In the genomic region with DNA sequence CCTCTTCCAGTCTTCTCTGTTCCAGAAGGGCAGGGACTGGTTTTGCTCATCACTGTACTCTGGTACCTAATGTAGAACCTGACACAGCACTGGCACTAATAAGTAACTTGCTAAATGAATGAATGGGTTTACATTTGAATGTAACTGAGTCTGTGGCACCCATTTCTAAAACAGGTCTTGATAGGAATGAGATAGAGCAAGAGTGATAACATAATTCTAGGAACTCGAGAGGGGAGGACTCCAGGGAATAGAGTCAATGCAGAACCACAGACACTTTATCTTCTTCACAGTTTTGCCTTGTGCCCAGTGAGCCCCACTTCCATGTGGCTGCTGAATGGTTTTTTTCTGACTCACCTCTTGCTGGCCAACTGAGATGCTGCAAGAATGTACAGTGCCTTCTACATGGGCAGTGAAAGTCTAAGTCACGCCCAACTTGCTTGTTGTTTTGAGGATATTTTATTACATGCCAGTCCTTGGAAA, we compare ENCODE assay signal across 20 cellular contexts.
DNase-seq lines count a peak whose midpoint lies in the region; TF ChIP-seq lines count a peak whose summit lies in the region.
"Had no signal": no experiment of that assay in that cellular context is flagged by ENCODE, and none has a peak within 500 bp of the region (broad histone marks: within the 10 kb centered on the region; RNA-seq: fewer than 3 reads in every experiment).

No MANE protein-coding gene starts in this region.

- no TSS peak for BruUV-seq in Caco-2 (replicated peaks; lab: Mats Ljungman, UMichigan)

- H3K36me3 ChIP-seq in Caco-2 (ENCODE audit: control insufficient read depth, insufficient read depth, low read length) (no peaks in the 10 kb centered on the region), GM23248 (ENCODE audit: low read depth) (no peaks in the 10 kb centered on the region), kidney epithelial cell (ENCODE audit: control insufficient read depth, insufficient read depth, low read length) (no peaks in the 10 kb centered on the region)

- 85 to 93% methylated on average over 2 of the region's 2 CpGs for WGBS in GM23248 (ENCODE audit: low coverage in 1 of 2, low lambda C conversion rate in 2 of 2, missing lambda C conversion rate in 2 of 2), 2 experiments

- peaks cover 5% of the 10 kb centered on the region for H3K36me3 Mint-ChIP-seq in Caco-2 (ENCODE audit: insufficient read depth, unreplicated experiment)

- H3K9me2 ChIP-seq in GM23248 (ENCODE audit: insufficient read depth), result no peaks in the 10 kb centered on the region

- H4K20me1 ChIP-seq in GM23248 (ENCODE audit: insufficient read depth), result no peaks in the 10 kb centered on the region; the same call in 1 of the 2 replicates

- H3K27me3 ChIP-seq in Caco-2 (replicated peaks; ENCODE audit: control insufficient read depth, insufficient read depth, low read length) (no peaks in the 10 kb centered on the region), GM23248 (replicated peaks; ENCODE audit: insufficient read depth) (peaks cover 39% of the 10 kb centered on the region), kidney epithelial cell (ENCODE audit: control insufficient read depth, insufficient read depth, low read length) (no peaks in the 10 kb centered on the region)

- no peak for TF ChIP-seq CTCF in Caco-2 (IDR thresholded peaks at IDR 0.05; ENCODE audit: insufficient read depth in 1 of 2, low read depth in 1 of 2, low read length in 1 of 2, severe bottlenecking in 1 of 2, unreplicated experiment in 1 of 2)
- TF ChIP-seq CTCF in kidney epithelial cell (IDR thresholded peaks at IDR 0.05; ENCODE audit: insufficient read depth, low read length, poor library complexity, severe bottlenecking), result no peak

- H3K79me2 ChIP-seq in GM23248 (ENCODE audit: insufficient read depth), result no peaks in the 10 kb centered on the region

- H3K27ac ChIP-seq in GM23248, result no peak overlapping the region
- H3K27ac ChIP-seq: coronary artery had no signal

- no peak overlapping the region for H3K4me3 Mint-ChIP-seq in Caco-2 (ENCODE audit: unreplicated experiment)
- H3K4me3 Mint-ChIP-seq: H9, nephron, type B pancreatic cell, WTC11 had no signal

- peaks cover 15% of the 10 kb centered on the region for H3K9me3 Mint-ChIP-seq in Caco-2 (ENCODE audit: unreplicated experiment)
- H3K9me3 Mint-ChIP-seq: nephron, type B pancreatic cell had no signal

- H3K27ac Mint-ChIP-seq in Caco-2 (ENCODE audit: unreplicated experiment), result peak overlapping the region; percentile 58
- H3K27ac Mint-ChIP-seq: H9, nephron, type B pancreatic cell, WTC11 had no signal

- H3K4me3 ChIP-seq in Caco-2 (ENCODE audit: low read depth, low read length), result no peak overlapping the region
- no peak overlapping the region for H3K4me3 ChIP-seq in GM23248
- H3K4me3 ChIP-seq in kidney epithelial cell (ENCODE audit: low read depth, low read length), result no peak overlapping the region
- H3K4me3 ChIP-seq: coronary artery had no signal

- H3K4me1 Mint-ChIP-seq in Caco-2 (ENCODE audit: low read depth, unreplicated experiment), result peaks cover 31% of the 10 kb centered on the region

- H3K27me3 Mint-ChIP-seq in Caco-2 (ENCODE audit: insufficient read depth, unreplicated experiment), result no peaks in the 10 kb centered on the region
- H3K27me3 Mint-ChIP-seq: type B pancreatic cell had no signal

- DNase-seq in Caco-2, result no peak
- peak; percentile 12 for DNase-seq in GM23248
- peak; percentile 77 for DNase-seq in amniotic epithelial cell (ENCODE audit: low read depth)
- DNase-seq in kidney epithelial cell (ENCODE audit: low read depth), result peak; percentile 71
- no peak for DNase-seq in activated naive CD4-positive, alpha-beta T cell treated with Interleukin-2 at 50 U/mL for 16 hours
- DNase-seq in stimulated activated CD4-positive, alpha-beta T cell treated with anti-CD3 and anti-CD28 coated beads, Interleukin-4, amount 100 ng/mL, for 4 hours, result no peak
- DNase-seq in DMS 273 (lab: John Stamatoyannopoulos, UW; ENCODE audit: unreplicated experiment), result no peak
- DNase-seq in activated CD4-positive, alpha-beta T cell treated with anti-CD3 and anti-CD28 coated beads for 1 hour, result no peak
- DNase-seq: activated gamma-delta T cell treated with Interleukin-2 at 50 U/mL for 16 hours, aorta, C1 segment of cervical spinal cord, DMS 273 treated with DMSO at 0.1 percent for 48 hours, H9, KBM-7, NCI-H146, small intestine had no signal

- H3K9me3 ChIP-seq in Caco-2 (no peaks in the 10 kb centered on the region), GM23248 (ENCODE audit: low read depth) (no peaks in the 10 kb centered on the region)

- no peak overlapping the region for H3K4me2 ChIP-seq in GM23248 (ENCODE audit: unreplicated experiment)

- no peak overlapping the region for H2AFZ ChIP-seq in GM23248

- CTCF ChIA-PET in Caco-2 (lab: Charles Lee), result no interaction called here

- H3K4me1 ChIP-seq in Caco-2 (peaks cover 42% of the 10 kb centered on the region), GM23248 (ENCODE audit: insufficient read depth) (peaks cover 5% of the 10 kb centered on the region)

- in situ Hi-C loops in GM23248 (cut with MboI), result no loop called here

- no peak overlapping the region for H3K9ac ChIP-seq in GM23248

- POLR2A ChIA-PET in Caco-2 (lab: Charles Lee), result no interaction called here

- no peaks in the 10 kb centered on the region for H3F3A ChIP-seq in GM23248 (ENCODE audit: insufficient read depth)

- intact Hi-C loops in Caco-2 (cut with micrococcal nuclease; ENCODE audit: unreplicated experiment), result loop anchor here (5.0 kb wide), 1 partner anchor 50 kb away; no protein-coding TSS in a partner anchor

Comparison
In these comparisons a context has a peak if more than half of its experiments do, and no peak if none do; other contexts are left out.
1. DNase-seq: peak in GM23248 (single experiment), amniotic epithelial cell (single experiment) and kidney epithelial cell (single experiment); none in Caco-2 (0 of 2), activated naive CD4-positive, alpha-beta T cell treated with Interleukin-2 at 50 U/mL for 16 hours (single experiment), stimulated activated CD4-positive, alpha-beta T cell treated with anti-CD3 and anti-CD28 coated beads, Interleukin-4, amount 100 ng/mL, for 4 hours (0 of 2), DMS 273 (single experiment) and activated CD4-positive, alpha-beta T cell treated with anti-CD3 and anti-CD28 coated beads for 1 hour (single experiment).